ENCODE assay signal across 9 cellular contexts in the genomic region with DNA sequence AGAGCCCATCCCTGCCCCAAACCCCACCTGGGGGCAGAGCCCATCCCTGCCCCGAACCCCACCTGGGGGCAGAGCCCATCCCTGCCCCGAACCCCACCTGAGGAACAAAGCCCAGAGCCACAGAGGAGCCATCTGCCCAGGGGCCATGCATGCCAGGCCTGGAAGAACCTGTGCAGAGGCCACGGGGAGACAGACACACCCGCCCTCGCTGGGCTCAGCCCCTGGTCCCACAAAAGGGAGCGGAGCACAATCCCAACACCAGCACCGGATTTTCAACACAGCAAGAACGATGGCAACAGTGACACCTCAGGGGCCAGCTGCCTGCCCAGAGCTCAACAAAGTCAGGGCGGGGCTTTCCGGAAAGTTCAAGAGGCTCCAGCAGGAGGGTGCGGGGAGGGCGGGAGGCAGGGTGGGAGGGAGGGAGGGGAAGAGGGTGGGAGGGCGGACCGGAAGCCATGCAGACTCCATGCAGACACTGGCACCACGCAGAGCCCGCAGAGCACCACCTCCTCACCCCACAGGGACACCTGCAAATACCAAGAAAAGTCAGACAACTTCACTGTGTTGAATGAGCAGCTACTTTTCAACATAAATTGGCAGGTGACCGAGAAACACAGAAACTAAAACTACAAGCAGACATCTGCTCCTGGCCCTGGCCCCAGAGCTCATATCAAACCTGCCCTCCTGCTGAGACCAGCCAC. TPM values are rescaled to one million over a fixed set of nuclear protein-coding genes. Genes with fewer than 3 reads are reported as not detected.
DNase-seq lines count a peak whose midpoint lies in the region; ATAC-seq, FAIRE-seq and TF ChIP-seq lines count a peak whose summit lies in the region.
"Had no signal": no experiment of that assay in that cellular context is flagged by ENCODE, and none has a peak within 500 bp of the region (broad histone marks: within the 10 kb centered on the region; RNA-seq: fewer than 3 reads in every experiment).

No MANE protein-coding gene starts in this region.

- no peaks in the 10 kb centered on the region for H3K27me3 Mint-ChIP-seq in activated T-helper 1 cell treated with anti-CD3 and anti-CD28 coated beads, Interleukin-12 subunit alpha, Interleukin-12 subunit beta, Interleukin-2, Interleukin-4 antibody, amounts not matched to agents 30 ng/mL and 10 ng/mL and 1 ng/mL, durations not matched to agents 14 hours and 24 hours and 36 hours (ENCODE audit: insufficient read depth)

- WGBS in right cardiac atrium: 57% methylated on average over 17 of the region's 17 CpGs

- TF ChIP-seq CTCF in D721Med (IDR thresholded peaks at IDR 0.05; ENCODE audit: insufficient read depth, missing control alignments): no peak

- DNase-seq in NCI-H69 (lab: John Stamatoyannopoulos, UW) (peak; percentile 53), right cardiac atrium (peak; percentile 63 to 79 (median 79)), NCI-H1092 treated with DMSO at 0.1 percent for 48 hours (lab: John Stamatoyannopoulos, UW) (no peak), NCI-H146 (lab: John Stamatoyannopoulos, UW) (no peak), DMS53 (lab: John Stamatoyannopoulos, UW) (no peak), D721Med (ENCODE audit: insufficient read length, low spot score) (no peak)
- DNase-seq in activated T-helper 1 cell treated with anti-CD3 and anti-CD28 coated beads, Interleukin-12 subunit alpha, Interleukin-12 subunit beta, Interleukin-2, Interleukin-4 antibody, amounts not matched to agents 30 ng/mL and 10 ng/mL and 1 ng/mL, durations not matched to agents 14 hours and 24 hours and 36 hours (ENCODE audit: low spot score): peak; percentile 35
- DNase-seq in stimulated activated CD8-positive, alpha-beta memory T cell treated with anti-CD3 and anti-CD28 coated beads, Interleukin-7, amount 100 ng/mL, for 1 hour (ENCODE audit: low read depth in 2 of 2): peak; percentile 11 to 13

- peaks cover 23% of the 10 kb centered on the region for H3K36me3 Mint-ChIP-seq in activated T-helper 1 cell treated with anti-CD3 and anti-CD28 coated beads, Interleukin-12 subunit alpha, Interleukin-12 subunit beta, Interleukin-2, Interleukin-4 antibody, amounts not matched to agents 30 ng/mL and 10 ng/mL and 1 ng/mL, durations not matched to agents 14 hours and 24 hours and 36 hours (ENCODE audit: low read depth)

- peak overlapping the region; percentile 92 for H3K27ac Mint-ChIP-seq in activated T-helper 1 cell treated with anti-CD3 and anti-CD28 coated beads, Interleukin-12 subunit alpha, Interleukin-12 subunit beta, Interleukin-2, Interleukin-4 antibody, amounts not matched to agents 30 ng/mL and 10 ng/mL and 1 ng/mL, durations not matched to agents 14 hours and 24 hours and 36 hours

- H3K9me3 Mint-ChIP-seq in activated T-helper 1 cell treated with anti-CD3 and anti-CD28 coated beads, Interleukin-12 subunit alpha, Interleukin-12 subunit beta, Interleukin-2, Interleukin-4 antibody, amounts not matched to agents 30 ng/mL and 10 ng/mL and 1 ng/mL, durations not matched to agents 14 hours and 24 hours and 36 hours: no peaks in the 10 kb centered on the region

- H3K4me1 Mint-ChIP-seq in activated T-helper 1 cell treated with anti-CD3 and anti-CD28 coated beads, Interleukin-12 subunit alpha, Interleukin-12 subunit beta, Interleukin-2, Interleukin-4 antibody, amounts not matched to agents 30 ng/mL and 10 ng/mL and 1 ng/mL, durations not matched to agents 14 hours and 24 hours and 36 hours (ENCODE audit: low read depth): peaks cover 11% of the 10 kb centered on the region

- H3K27me3 ChIP-seq in right cardiac atrium (ENCODE audit: control insufficient read depth, insufficient read depth): no peaks in the 10 kb centered on the region
- H3K27me3 ChIP-seq: cardiac muscle cell had no signal

- H3K4me3 Mint-ChIP-seq in activated T-helper 1 cell treated with anti-CD3 and anti-CD28 coated beads, Interleukin-12 subunit alpha, Interleukin-12 subunit beta, Interleukin-2, Interleukin-4 antibody, amounts not matched to agents 30 ng/mL and 10 ng/mL and 1 ng/mL, durations not matched to agents 14 hours and 24 hours and 36 hours: peak overlapping the region; percentile 67

- ATAC-seq in right cardiac atrium: peak; percentile 62 to 84

- H3K9me3 ChIP-seq in right cardiac atrium (ENCODE audit: control insufficient read depth, low read length): no peaks in the 10 kb centered on the region

- H3K27ac ChIP-seq in right cardiac atrium (ENCODE audit: low read length): peak overlapping the region; percentile 19
- H3K27ac ChIP-seq: cardiac muscle cell had no signal

- no peak overlapping the region for H3K4me3 ChIP-seq in right cardiac atrium (ENCODE audit: low read length)
- H3K4me3 ChIP-seq: cardiac muscle cell had no signal

- no peak for FAIRE-seq in D721Med (lab: Jason Lieb, UNC)

- H3K4me1 ChIP-seq in right cardiac atrium (ENCODE audit: control insufficient read depth, insufficient read depth, low read length): peaks cover 2% of the 10 kb centered on the region

- intact Hi-C loops in activated T-helper 1 cell treated with anti-CD3 and anti-CD28 coated beads, Interleukin-12 subunit alpha, Interleukin-12 subunit beta, Interleukin-2, Interleukin-4 antibody, amounts not matched to agents 30 ng/mL and 10 ng/mL and 1 ng/mL, durations not matched to agents 14 hours and 24 hours and 36 hours (cut with micrococcal nuclease): loop anchor here (2.0 kb wide), 1 partner anchor 38 kb away; a partner anchor contains a TSS
- intact Hi-C loops in right cardiac atrium (cut with DNase I): no loop called here

RNA-seq across cellular contexts. Expression of a gene that starts 27.9 kb away (rescaled TPM):
- 9.9 and 10.9 TPM in 2 replicates for total RNA-seq in activated T-helper 1 cell treated with anti-CD3 and anti-CD28 coated beads, Interleukin-12 subunit alpha, Interleukin-12 subunit beta, Interleukin-2, Interleukin-4 antibody, amounts not matched to agents 30 ng/mL and 10 ng/mL and 1 ng/mL, durations not matched to agents 14 hours and 24 hours and 36 hours
- total RNA-seq in right cardiac atrium: 1 to 10 TPM; 3.4 to 5.4 (median 4.2) TPM
- polyA plus RNA-seq in right cardiac atrium: 4.7 TPM

RNA-seq across cellular contexts. Expression of a gene that starts 38.5 kb away (rescaled TPM):
- total RNA-seq in activated T-helper 1 cell treated with anti-CD3 and anti-CD28 coated beads, Interleukin-12 subunit alpha, Interleukin-12 subunit beta, Interleukin-2, Interleukin-4 antibody, amounts not matched to agents 30 ng/mL and 10 ng/mL and 1 ng/mL, durations not matched to agents 14 hours and 24 hours and 36 hours: 40.7 and 41.3 TPM in 2 replicates
- total RNA-seq in right cardiac atrium: 10 to 100 TPM; 47.8 to 66.1 (median 57.5) TPM
- polyA plus RNA-seq in right cardiac atrium: 24.3 TPM

RNA-seq across cellular contexts. Expression of a gene that starts 47.1 kb away (rescaled TPM):
- 39.9 and 40.8 TPM in 2 replicates for total RNA-seq in activated T-helper 1 cell treated with anti-CD3 and anti-CD28 coated beads, Interleukin-12 subunit alpha, Interleukin-12 subunit beta, Interleukin-2, Interleukin-4 antibody, amounts not matched to agents 30 ng/mL and 10 ng/mL and 1 ng/mL, durations not matched to agents 14 hours and 24 hours and 36 hours
- total RNA-seq in right cardiac atrium: 100 to 1,000 TPM in 3 of 4 donors, 10 to 100 TPM in 1; 87.7 to 114 (median 108) TPM
- 115 TPM for polyA plus RNA-seq in right cardiac atrium

Comparison
In these comparisons a context has a peak if more than half of its experiments do, and no peak if none do; other contexts are left out.
1. DNase-seq: peak in NCI-H69 (single experiment), activated T-helper 1 cell treated with anti-CD3 and anti-CD28 coated beads, Interleukin-12 subunit alpha, Interleukin-12 subunit beta, Interleukin-2, Interleukin-4 antibody, amounts not matched to agents 30 ng/mL and 10 ng/mL and 1 ng/mL, durations not matched to agents 14 hours and 24 hours and 36 hours (single experiment), right cardiac atrium (3 of 3) and stimulated activated CD8-positive, alpha-beta memory T cell treated with anti-CD3 and anti-CD28 coated beads, Interleukin-7, amount 100 ng/mL, for 1 hour (2 of 2); none in NCI-H1092 treated with DMSO at 0.1 percent for 48 hours (single experiment), NCI-H146 (single experiment), DMS53 (single experiment) and D721Med (single experiment).